Comparison of ENCODE assay signal across 1 cellular context in the genomic region with DNA sequence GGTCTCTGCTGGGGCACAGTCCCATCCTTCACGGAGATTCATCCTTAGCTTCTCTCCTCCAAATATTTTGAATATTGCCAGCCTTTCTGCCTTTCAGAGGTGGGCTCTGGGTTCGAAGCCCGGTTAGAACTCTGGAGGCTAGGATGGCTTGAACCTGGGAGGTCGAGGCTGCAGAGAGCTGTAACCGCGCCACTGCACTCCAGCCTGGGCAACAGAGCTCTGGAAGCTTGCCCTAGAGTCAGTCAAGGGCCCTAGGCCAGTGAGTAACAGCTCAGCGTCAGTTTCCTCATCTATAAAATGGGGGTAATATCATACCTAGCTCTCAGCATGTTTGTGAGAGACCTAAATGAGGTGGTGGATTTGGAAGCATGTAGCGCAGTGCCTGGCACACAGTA.
A peak's percentile ranks its signal among the peaks of the same experiment; 100 is the strongest.
TF ChIP-seq lines count a peak whose summit lies in the region.

No MANE protein-coding gene starts in this region.

TF ChIP-seq in K562, 482 proteins besides CTCF, POLR2A, EP300 and RAD21:
- TF ChIP-seq ZNF23 (CRISPR knock-in tag; IDR thresholded peaks at IDR 0.05) (no peak), HDAC1 (IDR thresholded peaks at IDR 0.05) (no peak), KAT7 (CRISPR knock-in tag; IDR thresholded peaks at IDR 0.05; ENCODE audit: borderline replicate concordance) (no peak), ZBTB33 (CRISPR knock-in tag; IDR thresholded peaks at IDR 0.05) (peak; percentile 13; the same call in 1 of the 2 replicates), SRSF3 (IDR thresholded peaks at IDR 0.05; ENCODE audit: insufficient read depth, low read length) (no peak), BCOR (IDR thresholded peaks at IDR 0.05) (0 out of 2 replicates have a peak, but pooled peaks have one; percentile 21), PCBP2 (IDR thresholded peaks at IDR 0.05; ENCODE audit: low read depth, low read length, poor library complexity, severe bottlenecking) (no peak), ZNF592 (IDR thresholded peaks at IDR 0.05) (no peak)
